ENCODE assay signal across 19 cellular contexts in genomic region chr17:73874008-73874407, GRCh38.
DNase-seq lines count a peak whose midpoint lies in the region; ATAC-seq and TF ChIP-seq lines count a peak whose summit lies in the region.
"Had no signal": no experiment of that assay in that cellular context is flagged by ENCODE, and none has a peak within 500 bp of the region (broad histone marks: within the 10 kb centered on the region; RNA-seq: fewer than 3 reads in every experiment).

No MANE protein-coding gene starts in this region.

- no peak overlapping the region for H3K9ac ChIP-seq in OCI-LY3 (ENCODE audit: low read length)

- no peak overlapping the region for H3K27ac Mint-ChIP-seq in stimulated activated effector memory CD8-positive, alpha-beta T cell treated with anti-CD3 and anti-CD28 coated beads, Interleukin-12 subunit alpha, Interleukin-12 subunit beta, amount 100 ng/mL, for 72 hours
- H3K27ac Mint-ChIP-seq: activated naive CD8-positive, alpha-beta T cell had no signal

- H3K9me3 ChIP-seq in OCI-LY3 (ENCODE audit: insufficient read depth, low read length) (no peaks in the 10 kb centered on the region), heart left ventricle (no peaks in the 10 kb centered on the region), heart right ventricle (no peaks in the 10 kb centered on the region)
- H3K9me3 ChIP-seq: esophagus muscularis mucosa, spleen, transverse colon had no signal

- H3K27me3 ChIP-seq in OCI-LY3 (ENCODE audit: low read depth, low read length) (peaks cover 6% of the 10 kb centered on the region; the same call in 1 of the 2 replicates), heart left ventricle (peaks cover 0 to 10% (median 0%) of the 10 kb centered on the region in 9 donors), heart right ventricle (peaks cover 0 to 36% (median 3%) of the 10 kb centered on the region in 7 donors)

- ATAC-seq in GM21786 (IDR thresholded peaks at IDR 0.05; ENCODE audit: unreplicated experiment) = peak; percentile 64
- ATAC-seq in stimulated activated effector memory CD8-positive, alpha-beta T cell treated with anti-CD3 and anti-CD28 coated beads, Interleukin-12 subunit alpha, Interleukin-12 subunit beta, amount 100 ng/mL, for 72 hours = peak; percentile 46
- no peak for ATAC-seq in heart left ventricle
- no peak for ATAC-seq in heart right ventricle

- WGBS in heart left ventricle, 4 donors = 75 to 89% (median 87%) methylated on average over 4 of the region's 4 CpGs
- 92 to 93% methylated on average over 4 of the region's 4 CpGs for WGBS in heart right ventricle, 2 donors

- TF ChIP-seq POLR2A in heart left ventricle (IDR thresholded peaks at IDR 0.05) = no peak

- H3K4me3 Mint-ChIP-seq in stimulated activated effector memory CD8-positive, alpha-beta T cell treated with anti-CD3 and anti-CD28 coated beads, Interleukin-12 subunit alpha, Interleukin-12 subunit beta, amount 100 ng/mL, for 72 hours = no peak overlapping the region
- H3K4me3 Mint-ChIP-seq: activated naive CD8-positive, alpha-beta T cell had no signal

- H3K4me1 ChIP-seq in OCI-LY3 (ENCODE audit: low read length) = peaks cover 19% of the 10 kb centered on the region
- peaks cover 0 to 5% (median 0%) of the 10 kb centered on the region in 12 donors for H3K4me1 ChIP-seq in heart left ventricle
- H3K4me1 ChIP-seq in heart right ventricle = no peaks in the 10 kb centered on the region
- H3K4me1 ChIP-seq: esophagus muscularis mucosa, transverse colon had no signal

- intact Hi-C loops in heart left ventricle (cut with DNase I) (no loop called here), heart right ventricle (cut with DNase I) (no loop called here)

- H3K4me2 ChIP-seq in OCI-LY3 (ENCODE audit: low read length) = peak overlapping the region; percentile 39; the same call in 1 of the 2 replicates

- H3K36me3 Mint-ChIP-seq in stimulated activated effector memory CD8-positive, alpha-beta T cell treated with anti-CD3 and anti-CD28 coated beads, Interleukin-12 subunit alpha, Interleukin-12 subunit beta, amount 100 ng/mL, for 72 hours = no peaks in the 10 kb centered on the region
- H3K36me3 Mint-ChIP-seq: activated naive CD8-positive, alpha-beta T cell had no signal

- no peaks in the 10 kb centered on the region for H3K4me1 Mint-ChIP-seq in stimulated activated effector memory CD8-positive, alpha-beta T cell treated with anti-CD3 and anti-CD28 coated beads, Interleukin-12 subunit alpha, Interleukin-12 subunit beta, amount 100 ng/mL, for 72 hours

- POLR2A ChIA-PET in HEK293T (lab: Yijun Ruan, JAX) = interaction anchor here (0.6 kb wide), 1 partner anchor 1030 kb away, joined by 3 read pairs; no protein-coding TSS in a partner anchor

- H4K20me1 ChIP-seq in OCI-LY3 (ENCODE audit: insufficient read depth, low read length) = no peaks in the 10 kb centered on the region

- H3K4me3 ChIP-seq in OCI-LY3 (ENCODE audit: low read length) (no peak overlapping the region), heart left ventricle (no peak overlapping the region), heart right ventricle (no peak overlapping the region)
- H3K4me3 ChIP-seq: esophagus muscularis mucosa, spleen, transverse colon had no signal

- H3K27ac ChIP-seq in OCI-LY3 (ENCODE audit: low read length) (peak overlapping the region; percentile 26; the same call in 1 of the 2 replicates), heart left ventricle (no peak overlapping the region), heart right ventricle (no peak overlapping the region)
- H3K27ac ChIP-seq: esophagus muscularis mucosa, spleen, transverse colon had no signal

- H2AFZ ChIP-seq in OCI-LY3 (ENCODE audit: low read depth, low read length) = no peak overlapping the region

- H3K36me3 ChIP-seq in OCI-LY3 (replicated peaks; ENCODE audit: low read depth, low read length) = no peaks in the 10 kb centered on the region
- no peaks in the 10 kb centered on the region for H3K36me3 ChIP-seq in heart left ventricle
- no peaks in the 10 kb centered on the region for H3K36me3 ChIP-seq in heart right ventricle
- H3K36me3 ChIP-seq: esophagus muscularis mucosa, spleen, transverse colon had no signal

- DNase-seq in activated CD4-positive, alpha-beta T cell treated with anti-CD3 and anti-CD28 coated beads for 48 hours = peak; percentile 4
- DNase-seq in activated CD4-positive, alpha-beta T cell treated with anti-CD3 and anti-CD28 coated beads, Interleukin-2, amount 50 U/mL, for 48 hours = no peak
- DNase-seq in stimulated activated effector memory CD8-positive, alpha-beta T cell treated with anti-CD3 and anti-CD28 coated beads, Interleukin-12 subunit alpha, Interleukin-12 subunit beta, amount 100 ng/mL, for 72 hours (ENCODE audit: low spot score in 2 of 2) = no peak
- DNase-seq in heart left ventricle (no peak), heart right ventricle (no peak), HEK293T (ENCODE audit: extremely low spot score) (no peak)
- DNase-seq: cerebellar nuclear complex, mesendoderm, NCI-H2029, NCI-H774, occipital lobe, SHP77 treated with DMSO at 0.1 percent for 48 hours, spleen, T1000, transverse colon had no signal

- no peaks in the 10 kb centered on the region for H3K9me3 Mint-ChIP-seq in stimulated activated effector memory CD8-positive, alpha-beta T cell treated with anti-CD3 and anti-CD28 coated beads, Interleukin-12 subunit alpha, Interleukin-12 subunit beta, amount 100 ng/mL, for 72 hours

- CTCF ChIA-PET in HEK293T (lab: Yijun Ruan, JAX) = no interaction called here

- H3K79me2 ChIP-seq in OCI-LY3 (ENCODE audit: low read length) = no peaks in the 10 kb centered on the region

- TF ChIP-seq CTCF in OCI-LY3 (IDR thresholded peaks at IDR 0.05; ENCODE audit: low read depth, low read length) = no peak
- no peak for TF ChIP-seq CTCF in heart left ventricle (IDR thresholded peaks at IDR 0.05)
- TF ChIP-seq CTCF in heart right ventricle (IDR thresholded peaks at IDR 0.05) = no peak

TF ChIP-seq in HEK293T, 16 proteins besides CTCF, POLR2A, EP300 and RAD21:
- TF ChIP-seq NFRKB (IDR thresholded peaks at IDR 0.05) (no peak), ELF4 (IDR thresholded peaks at IDR 0.05) (no peak), L3MBTL2 (conservative IDR thresholded peaks at IDR 0.05) (no peak), HDGF (IDR thresholded peaks at IDR 0.05; ENCODE audit: borderline replicate concordance) (no peak), ZNF384 (IDR thresholded peaks at IDR 0.05) (no peak), SP1 (IDR thresholded peaks at IDR 0.05) (no peak), FOXA1 (IDR thresholded peaks at IDR 0.05) (no peak), ARNT (IDR thresholded peaks at IDR 0.05) (no peak), FOXK2 (IDR thresholded peaks at IDR 0.05) (no peak), FOXM1 (IDR thresholded peaks at IDR 0.05; ENCODE audit: borderline replicate concordance) (no peak), TARDBP (IDR thresholded peaks at IDR 0.05) (no peak), SUZ12 (IDR thresholded peaks at IDR 0.05) (no peak)
- TF ChIP-seq, protein P1, sequence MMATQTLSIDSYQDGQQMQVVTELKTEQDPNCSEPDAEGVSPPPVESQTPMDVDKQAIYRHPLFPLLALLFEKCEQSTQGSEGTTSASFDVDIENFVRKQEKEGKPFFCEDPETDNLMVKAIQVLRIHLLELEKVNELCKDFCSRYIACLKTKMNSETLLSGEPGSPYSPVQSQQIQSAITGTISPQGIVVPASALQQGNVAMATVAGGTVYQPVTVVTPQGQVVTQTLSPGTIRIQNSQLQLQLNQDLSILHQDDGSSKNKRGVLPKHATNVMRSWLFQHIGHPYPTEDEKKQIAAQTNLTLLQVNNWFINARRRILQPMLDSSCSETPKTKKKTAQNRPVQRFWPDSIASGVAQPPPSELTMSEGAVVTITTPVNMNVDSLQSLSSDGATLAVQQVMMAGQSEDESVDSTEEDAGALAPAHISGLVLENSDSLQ (IDR thresholded peaks at IDR 0.05) = no peak

Comparison
In these comparisons a context has a peak if more than half of its experiments do, and no peak if none do; other contexts are left out.
1. ATAC-seq: peak in GM21786 (single experiment) and stimulated activated effector memory CD8-positive, alpha-beta T cell treated with anti-CD3 and anti-CD28 coated beads, Interleukin-12 subunit alpha, Interleukin-12 subunit beta, amount 100 ng/mL, for 72 hours (single experiment); none in heart left ventricle (0 of 4) and heart right ventricle (0 of 8).